In genomic region chr20:19817017-19817416, GRCh38 we compare ENCODE assay signal across 1 cellular context.
TF ChIP-seq lines count a peak whose summit lies in the region.

No MANE protein-coding gene starts in this region.

TF ChIP-seq in A549, 52 proteins besides CTCF, POLR2A, EP300 and RAD21 (continued from another document):
- no peak for TF ChIP-seq HMGXB4 (CRISPR knock-in tag; IDR thresholded peaks at IDR 0.05; ENCODE audit: borderline replicate concordance)
- TF ChIP-seq HES2 (IDR thresholded peaks at IDR 0.05): no peak
- no peak for TF ChIP-seq FOSB (CRISPR knock-in tag; IDR thresholded peaks at IDR 0.05)
- peak; percentile 81 for TF ChIP-seq JUNB (IDR thresholded peaks at IDR 0.05)
- no peak for TF ChIP-seq PBX3 (IDR thresholded peaks at IDR 0.05)
- peak; percentile 68; the same call in 1 of the 2 replicates for TF ChIP-seq RARB (CRISPR knock-in tag; IDR thresholded peaks at IDR 0.05)
- no peak for TF ChIP-seq NPAS2 (CRISPR knock-in tag; IDR thresholded peaks at IDR 0.05; ENCODE audit: borderline replicate concordance)
- TF ChIP-seq ESRRA (IDR thresholded peaks at IDR 0.05; ENCODE audit: borderline replicate concordance, low read length): no peak
- peak; percentile 36; the same call in 1 of the 2 replicates for TF ChIP-seq E2F6 (IDR thresholded peaks at IDR 0.05; ENCODE audit: borderline replicate concordance, low read depth)
- peak; percentile 67 to 83; a peak in 4 of 5 replicates for TF ChIP-seq JUN (IDR thresholded peaks at IDR 0.05)
- TF ChIP-seq KDM1A (IDR thresholded peaks at IDR 0.05; ENCODE audit: low read depth): no peak
- TF ChIP-seq FOSL2 (IDR thresholded peaks at IDR 0.05): peak; percentile 71
- TF ChIP-seq FOSL2 (CRISPR knock-in tag; IDR thresholded peaks at IDR 0.05): peak; percentile 78
- TF ChIP-seq HOXA7 (CRISPR knock-in tag; IDR thresholded peaks at IDR 0.05): no peak
- no peak for TF ChIP-seq PHF8 (IDR thresholded peaks at IDR 0.05; ENCODE audit: borderline replicate concordance, low read depth)
- TF ChIP-seq EHF (CRISPR knock-in tag; IDR thresholded peaks at IDR 0.05): 0 out of 2 replicates have a peak, but pooled peaks have one; percentile 12
- no peak for TF ChIP-seq SMC3 (IDR thresholded peaks at IDR 0.05)
